12 cellular contexts compared by ENCODE assay signal in the genomic region with DNA sequence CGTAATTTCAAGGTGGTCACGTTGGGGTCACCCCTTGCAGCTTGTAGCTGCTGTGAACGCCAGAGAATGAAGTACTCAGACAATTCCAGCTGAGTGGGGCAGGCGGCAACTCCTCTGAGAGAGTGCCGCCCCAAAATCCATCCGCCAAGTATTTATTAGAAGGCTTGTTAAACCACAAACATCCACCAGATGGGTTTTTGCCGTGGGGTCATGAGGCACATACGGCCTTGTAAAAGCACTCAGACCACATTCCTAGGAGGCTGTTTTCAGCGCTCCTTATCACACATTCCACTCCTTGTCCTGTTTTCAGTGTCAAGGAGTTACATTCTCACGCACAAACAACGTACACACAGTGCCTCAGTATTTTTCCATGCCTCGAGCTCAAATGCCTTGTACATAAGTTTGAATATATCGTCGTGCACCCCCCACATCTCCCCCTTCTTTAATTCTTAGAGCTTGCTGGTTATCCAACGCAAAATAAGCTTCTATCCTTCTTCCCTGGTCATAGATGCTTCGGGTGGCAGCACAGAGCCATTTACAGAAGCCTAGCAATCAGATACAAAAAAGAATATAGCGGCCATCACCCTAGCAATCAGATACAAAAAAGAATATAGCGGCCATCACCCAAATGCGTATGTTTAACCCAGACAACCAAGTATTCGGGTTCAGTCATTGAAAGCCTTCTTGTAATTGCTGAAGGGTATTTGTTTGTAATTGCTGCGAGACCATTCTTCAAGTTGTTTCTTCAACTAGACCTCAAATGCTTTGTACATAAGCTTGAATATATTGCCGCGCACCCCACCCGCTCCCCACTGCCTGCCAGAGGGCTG. TPM values are rescaled to one million over a fixed set of nuclear protein-coding genes. Genes with fewer than 3 reads are reported as not detected.
DNase-seq lines count a peak whose midpoint lies in the region; ATAC-seq, FAIRE-seq and TF ChIP-seq lines count a peak whose summit lies in the region.
"Had no signal": no experiment of that assay in that cellular context is flagged by ENCODE, and none has a peak within 500 bp of the region (broad histone marks: within the 10 kb centered on the region; RNA-seq: fewer than 3 reads in every experiment).

No MANE protein-coding gene starts in this region.

- H3K36me3 ChIP-seq in IMR-90 (ENCODE audit: control insufficient read depth, insufficient read depth, low read length): no peaks in the 10 kb centered on the region
- H3K36me3 ChIP-seq: heart left ventricle had no signal

- intact Hi-C loops in IMR-90 (cut with micrococcal nuclease): loop anchor here (5.0 kb wide), 1 partner anchor 39 kb away; no protein-coding TSS in a partner anchor

- no peaks in the 10 kb centered on the region for H3K9me1 ChIP-seq in IMR-90 (ENCODE audit: insufficient read depth, low read length)

- DNase-seq in D721Med (ENCODE audit: insufficient read length, low spot score) (no peak), IMR-90 (peak; percentile 81), endothelial cell (ENCODE audit: low spot score) (no peak), nephron progenitor cell (no peak), NCI-H748 treated with DMSO at 0.1 percent for 48 hours (lab: John Stamatoyannopoulos, UW) (no peak), immature natural killer cell (no peak), kidney glomerular epithelial cell (lab: John Stamatoyannopoulos, UW) (no peak), AML-193 (lab: John Stamatoyannopoulos, UW) (no peak)
- DNase-seq: activated CD4-positive, CD25-positive, alpha-beta regulatory T cell; NCI-H524 treated with DMSO at 0.1 percent for 48 hours had no signal

- CTCF ChIA-PET in IMR-90 (lab: Yijun Ruan, JAX): interaction anchor here (0.5 to 1.2 kb wide), 5 partner anchors 8 to 83 kb away, joined by 3 to 9 read pairs (median 4); no protein-coding TSS in a partner anchor

- POLR2A ChIA-PET in IMR-90 (lab: Charles Lee; ENCODE audit: unreplicated experiment): interaction anchor here (0.5 to 0.7 kb wide), 2 partner anchors 120 to 127 kb away, joined by 3 read pairs; no protein-coding TSS in a partner anchor

- H4K20me1 ChIP-seq in IMR-90 (ENCODE audit: insufficient read depth, low read length): no peaks in the 10 kb centered on the region; the same call in 1 of the 2 replicates

- BruUV-seq in IMR-90 (replicated peaks; lab: Mats Ljungman, UMichigan): no TSS peak

- H2BK120ac ChIP-seq in IMR-90 (ENCODE audit: low read depth, low read length): no peak overlapping the region

- peaks cover 80% of the 10 kb centered on the region for H3K27me3 ChIP-seq in IMR-90 (ENCODE audit: control insufficient read depth, insufficient read depth, low read length)

- no peak overlapping the region for H3K23ac ChIP-seq in IMR-90 (ENCODE audit: low read depth, low read length)

- ATAC-seq in IMR-90 (ENCODE audit: low read depth): peak; percentile 74

- TF ChIP-seq RAD21 in IMR-90 (IDR thresholded peaks at IDR 0.05; ENCODE audit: low read length): no peak

- H3K9me3 ChIP-seq in IMR-90 (ENCODE audit: control insufficient read depth, insufficient read depth, low read length): peaks cover 2% of the 10 kb centered on the region; the same call in 1 of the 2 replicates
- H3K9me3 ChIP-seq: heart left ventricle had no signal

- H2BK5ac ChIP-seq in IMR-90 (ENCODE audit: low read depth, low read length, poor library complexity, severe bottlenecking): no peak overlapping the region

- no peak overlapping the region for H2AK5ac ChIP-seq in IMR-90 (ENCODE audit: low read depth, low read length)

- no peak overlapping the region for H4K8ac ChIP-seq in IMR-90 (ENCODE audit: low read depth in 2 of 2, low read length in 2 of 2)

- H3K27me3 Mint-ChIP-seq in endothelial cell (ENCODE audit: unreplicated experiment): peaks cover 27% of the 10 kb centered on the region
- H3K27me3 Mint-ChIP-seq in nephron progenitor cell (ENCODE audit: low read depth, poor library complexity): peaks cover 90% of the 10 kb centered on the region
- peaks cover 3 to 9% (median 7%) of the 10 kb centered on the region in 3 donors for H3K27me3 Mint-ChIP-seq in immature natural killer cell (ENCODE audit: low read depth in 3 of 3)

- peaks cover 3% of the 10 kb centered on the region; the same call in 1 of the 2 replicates for H3K4me1 ChIP-seq in IMR-90 (ENCODE audit: control insufficient read depth, insufficient read depth, low read length)

- H3K27ac ChIP-seq in IMR-90 (ENCODE audit: insufficient read depth, low read length): no peak overlapping the region
- H3K27ac ChIP-seq: heart left ventricle had no signal

- no CpG with 5 or more reads among the region's 24 CpGs for WGBS in IMR-90 (ENCODE audit: extremely low coverage in 2 of 2, insufficient read length in 1 of 2), 2 experiments

- no peak overlapping the region for H3K4me3 ChIP-seq in IMR-90 (ENCODE audit: insufficient read depth, low read depth, low read length)

- no peak overlapping the region for H2BK20ac ChIP-seq in IMR-90 (ENCODE audit: low read depth, low read length)

- no peak overlapping the region for H3K4ac ChIP-seq in IMR-90 (ENCODE audit: low read depth, low read length)

- TF ChIP-seq POLR2A in IMR-90 (IDR thresholded peaks at IDR 0.05; ENCODE audit: low read depth, low read length): no peak

- no peak for FAIRE-seq in D721Med (lab: Jason Lieb, UNC)

- no peak overlapping the region for H4K91ac ChIP-seq in IMR-90 (ENCODE audit: insufficient read depth, low read depth, low read length)

- dilution Hi-C loops in IMR-90 (cut with HindIII; ENCODE audit: low sequenced_read_pairs, unreplicated experiment): no loop called here

- no peak overlapping the region for H2AK9ac ChIP-seq in IMR-90 (replicated peaks; ENCODE audit: low read depth, low read length, poor library complexity)

- no peaks in the 10 kb centered on the region for H3K79me1 ChIP-seq in IMR-90 (ENCODE audit: low read depth in 1 of 2, low read length in 2 of 2)

- no peak overlapping the region for H3K18ac ChIP-seq in IMR-90 (ENCODE audit: low read depth, low read length)

- H3K9ac ChIP-seq in IMR-90 (ENCODE audit: low read depth, low read length): no peak overlapping the region

- in situ Hi-C loops in IMR-90 (cut with MboI; ENCODE audit: low sequenced_read_pairs): no loop called here

- peaks cover 22% of the 10 kb centered on the region for H3K4me1 Mint-ChIP-seq in endothelial cell (ENCODE audit: unreplicated experiment)
- H3K4me1 Mint-ChIP-seq in nephron progenitor cell: peaks cover 5% of the 10 kb centered on the region
- H3K4me1 Mint-ChIP-seq in immature natural killer cell: no peaks in the 10 kb centered on the region

- no peak overlapping the region for H2BK15ac ChIP-seq in IMR-90 (ENCODE audit: low read depth, low read length)

- peak; percentile 30 for TF ChIP-seq CTCF in D721Med (IDR thresholded peaks at IDR 0.05; ENCODE audit: insufficient read depth, missing control alignments)
- TF ChIP-seq CTCF in IMR-90 (conservative IDR thresholded peaks at IDR 0.05; ENCODE audit: low read depth, low read length): no peak
- peak; percentile 16 for TF ChIP-seq CTCF in endothelial cell (IDR thresholded peaks at IDR 0.05; ENCODE audit: unreplicated experiment)
- no peak for TF ChIP-seq CTCF in nephron progenitor cell (IDR thresholded peaks at IDR 0.05)

- no peak overlapping the region for H3K4me2 ChIP-seq in IMR-90 (ENCODE audit: low read depth, low read length)

- H3K9me3 Mint-ChIP-seq in endothelial cell (ENCODE audit: unreplicated experiment) (no peaks in the 10 kb centered on the region), nephron progenitor cell (peaks cover 19% of the 10 kb centered on the region), immature natural killer cell (no peaks in the 10 kb centered on the region)

- H3K36me3 Mint-ChIP-seq in endothelial cell (ENCODE audit: low read depth, unreplicated experiment) (peaks cover 14% of the 10 kb centered on the region), nephron progenitor cell (ENCODE audit: low read depth) (no peaks in the 10 kb centered on the region), immature natural killer cell (peaks cover 0 to 3% (median 0%) of the 10 kb centered on the region in 3 donors)

- no peak overlapping the region for H4K5ac ChIP-seq in IMR-90 (ENCODE audit: low read depth, low read length)

- H3K27ac Mint-ChIP-seq in endothelial cell (ENCODE audit: unreplicated experiment) (peak overlapping the region; percentile 64), nephron progenitor cell (no peak overlapping the region), immature natural killer cell (no peak overlapping the region)

- H3K4me3 Mint-ChIP-seq in endothelial cell (ENCODE audit: unreplicated experiment) (peak overlapping the region; percentile 73), nephron progenitor cell (peak overlapping the region; percentile 71), immature natural killer cell (no peak overlapping the region)

- no peak overlapping the region for H3K56ac ChIP-seq in IMR-90 (ENCODE audit: extremely low read depth, insufficient read depth, low read length)

- H3K14ac ChIP-seq in IMR-90 (replicated peaks; ENCODE audit: low read depth, low read length): no peak overlapping the region

- H2AFZ ChIP-seq in IMR-90 (replicated peaks; ENCODE audit: low read length, poor library complexity): no peak overlapping the region

TF ChIP-seq in IMR-90, 13 proteins besides CTCF, POLR2A, EP300 and RAD21:
- TF ChIP-seq MXI1 (IDR thresholded peaks at IDR 0.05; ENCODE audit: borderline replicate concordance, low read depth, low read length): no peak

RNA-seq across cellular contexts. Expression of gene ALPP, which starts 7.3 kb away (rescaled TPM):
- total RNA-seq in IMR-90 (2012; rRNA removed) (not detected in 2 replicates), endothelial cell (ENCODE audit: unreplicated experiment) (not detected)
- polyA plus RNA-seq in IMR-90 (2012; rRNA removed) (not detected in 2 replicates), immature natural killer cell (not detected)
- polyA plus RNA-seq in IMR-90 (2012; cell fraction: cytosol; rRNA removed): not detected in 2 replicates
- not detected in 2 replicates for polyA plus RNA-seq in IMR-90 (2012; cell fraction: nucleus; rRNA removed; ENCODE audit: low replicate concordance)
- total RNA-seq: heart left ventricle had no signal
- polyA plus RNA-seq: adipose tissue, heart left ventricle had no signal

RNA-seq across cellular contexts. Expression of gene ALPG, which starts 20.8 kb away (rescaled TPM):
- total RNA-seq in IMR-90 (2012; rRNA removed) (not detected in 2 replicates), endothelial cell (ENCODE audit: unreplicated experiment) (not detected)
- polyA plus RNA-seq in IMR-90 (2012; rRNA removed) (not detected in 2 replicates), immature natural killer cell (not detected)
- not detected in 2 replicates for polyA plus RNA-seq in IMR-90 (2012; cell fraction: cytosol; rRNA removed)
- polyA plus RNA-seq in IMR-90 (2012; cell fraction: nucleus; rRNA removed; ENCODE audit: low replicate concordance): not detected in 2 replicates
- total RNA-seq: heart left ventricle had no signal
- polyA plus RNA-seq: adipose tissue, heart left ventricle had no signal

Comparison
In these comparisons a context has a peak if more than half of its experiments do, and no peak if none do; other contexts are left out.
1. CTCF ChIP-seq: peak in D721Med (single experiment) and endothelial cell (single experiment); none in IMR-90 (single experiment) and nephron progenitor cell (single experiment).
2. H3K4me3 Mint-ChIP-seq: peak in endothelial cell (single experiment) and nephron progenitor cell (single experiment); none in immature natural killer cell (0 of 5).